In genomic region chr4:101040776-101041175, GRCh38 we compare ENCODE assay signal across 20 cellular contexts.
"Had no signal": no experiment of that assay in that cellular context is flagged by ENCODE, and none has a peak within 500 bp of the region (broad histone marks: within the 10 kb centered on the region; RNA-seq: fewer than 3 reads in every experiment).

No MANE protein-coding gene starts in this region.

- H3K4me3 ChIP-seq: MG63, SJSA1, SK-N-MC had no signal

- H3K27ac ChIP-seq: SJSA1, SK-N-MC had no signal

- ATAC-seq: HepG2 had no signal

- H3K9me3 ChIP-seq: MG63, SJSA1 had no signal

- DNase-seq: IMR-90, Karpas-422, KG1, MG63, NCI-H1092 treated with DMSO at 0.1 percent for 48 hours, NCI-H1436, NCI-H187, NCI-H2029, NCI-H2081 treated with DMSO at 0.1 percent for 48 hours, NCI-H2171, NCI-H226, NCI-H446 treated with DMSO at 0.1 percent for 48 hours, NCI-H510A treated with DMSO at 0.1 percent for 48 hours, NCI-H526, Right ventricle myocardium superior, RPMI8226, SIG-M5 had no signal

- H3K27me3 ChIP-seq: MG63, SJSA1 had no signal

- H3K36me3 ChIP-seq: MG63 had no signal
